Comparison of ENCODE assay signal across 19 cellular contexts in genomic region chr16:53833145-53833544, GRCh38.
DNase-seq lines count a peak whose midpoint lies in the region; ATAC-seq, FAIRE-seq and TF ChIP-seq lines count a peak whose summit lies in the region.
"Had no signal": no experiment of that assay in that cellular context is flagged by ENCODE, and none has a peak within 500 bp of the region (broad histone marks: within the 10 kb centered on the region; RNA-seq: fewer than 3 reads in every experiment).

No MANE protein-coding gene starts in this region.

- no peak overlapping the region for H3K4me3 ChIP-seq in bronchial epithelial cell (ENCODE audit: low read depth, low read length)
- H3K4me3 ChIP-seq: A549; BLaER1 treated with 17β-estradiol and CSF1 and Interleukin-3, amounts not matched to agents 10 nM and 100 nM had no signal

- no peaks in the 10 kb centered on the region for H3K27me3 ChIP-seq in bronchial epithelial cell (ENCODE audit: control insufficient read depth, insufficient read depth, low read length)
- H3K27me3 ChIP-seq: BLaER1 treated with 17β-estradiol and CSF1 and Interleukin-3, amounts not matched to agents 10 nM and 100 nM had no signal

- DNase-seq in ELR (ENCODE audit: low read depth) (peak; percentile 13), bronchial epithelial cell (ENCODE audit: low read depth) (peak; percentile 40), G401 (ENCODE audit: low spot score) (no peak)
- DNase-seq: AML-193; Caco-2; Calu3; CD4-positive, alpha-beta T cell; CD8-positive, alpha-beta T cell; DMS79 treated with DMSO at 0.1 percent for 48 hours; GF-D8 had no signal

- in situ Hi-C loops in G401 (cut with HindIII; ENCODE audit: low sequenced_read_pairs) = no loop called here

- TF ChIP-seq CTCF in bronchial epithelial cell (IDR thresholded peaks at IDR 0.05; ENCODE audit: insufficient read depth, low read length, severe bottlenecking) = no peak

- FAIRE-seq in bronchial epithelial cell (lab: Jason Lieb, UNC) = no peak
- FAIRE-seq: A549, D721Med, G401.6, GM12891, GM19239 had no signal

- ATAC-seq in esophagus mucosa = peak; percentile 75
- ATAC-seq in HG03175 (IDR thresholded peaks at IDR 0.05; ENCODE audit: unreplicated experiment) = no peak
- no peak for ATAC-seq in HG02798 (IDR thresholded peaks at IDR 0.05; ENCODE audit: poor library complexity, unreplicated experiment)
- ATAC-seq: A549; CD8-positive, alpha-beta T cell had no signal

- H3K36me3 ChIP-seq in bronchial epithelial cell (ENCODE audit: control insufficient read depth, insufficient read depth, low read length) = no peaks in the 10 kb centered on the region
